ENCODE assay signal across 25 cellular contexts in the genomic region with DNA sequence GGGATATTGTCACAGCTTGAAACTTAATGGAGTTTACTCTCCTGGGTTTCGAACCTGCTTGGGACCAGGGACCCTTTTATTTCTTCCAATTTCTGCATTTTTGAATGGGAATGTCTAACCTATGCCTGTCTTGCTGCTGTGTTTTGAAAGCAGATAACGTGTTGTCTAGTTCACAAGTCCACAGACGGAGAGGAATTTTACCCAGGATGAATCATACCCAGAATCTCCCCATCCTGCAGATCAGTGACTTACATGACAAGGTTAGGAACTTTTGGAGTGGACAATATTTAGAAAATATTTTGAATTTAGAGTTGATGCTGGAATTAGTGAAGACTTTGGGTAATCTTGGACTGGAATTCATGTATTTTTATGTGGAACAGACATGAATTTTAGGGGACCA.
"Had no signal": no experiment of that assay in that cellular context is flagged by ENCODE, and none has a peak within 500 bp of the region (broad histone marks: within the 10 kb centered on the region; RNA-seq: fewer than 3 reads in every experiment).

No MANE protein-coding gene starts in this region.

- H3K4me1 Mint-ChIP-seq: immature natural killer cell; naive B cell; natural killer cell; nephron progenitor cell; stimulated activated naive B cell treated with anti-CD40 and anti-IgM and Interleukin-4, amounts not matched to agents 10 μg/mL and 1 μg/mL and 100 μg/mL, for 72 hours had no signal

- H3K4me3 ChIP-seq: left ventricle myocardium inferior, lung, ovary, right atrium auricular region, right lobe of liver, stomach, testis, thyroid gland, uterus had no signal

- H3K27me3 ChIP-seq: ovary, right atrium auricular region, right lobe of liver, stomach, testis, thyroid gland, uterus had no signal

- DNase-seq: hypothalamus; immature natural killer cell; kidney; left ventricle myocardium inferior; mesendoderm; naive B cell; natural killer cell; nephron progenitor cell; ovary; right lobe of liver; stimulated activated CD4-positive, alpha-beta T cell treated with anti-CD3 and anti-CD28 coated beads, Interleukin-12 subunit alpha, Interleukin-12 subunit beta, amount 100 ng/mL, for 4 hours; stimulated activated CD4-positive, alpha-beta T cell treated with anti-CD3 and anti-CD28 coated beads, Interleukin-15, amount 100 ng/mL, for 24 hours; stimulated activated CD4-positive, alpha-beta T cell treated with anti-CD3 and anti-CD28 coated beads, Interleukin-2, amount 100 ng/mL, for 24 hours; stimulated activated CD4-positive, alpha-beta T cell treated with anti-CD3 and anti-CD28 coated beads, Interleukin-4, amount 100 ng/mL, for 1 hour; stimulated activated naive B cell treated with anti-CD40 and anti-IgM and Interleukin-4, amounts not matched to agents 10 μg/mL and 1 μg/mL and 100 μg/mL, for 72 hours; stimulated activated naive CD8-positive, alpha-beta T cell treated with anti-CD3 and anti-CD28 coated beads, Interleukin-15, Interleukin-2, amounts not matched to agents 100 U/mL and 50 U/mL, for 24 hours; stomach; testis; thyroid gland; uterus had no signal

- H3K36me3 Mint-ChIP-seq: immature natural killer cell, natural killer cell, type B pancreatic cell had no signal

- H3K9me3 ChIP-seq: ovary, right atrium auricular region, right lobe of liver, stomach, testis, thyroid gland, uterus had no signal

- H3K27ac Mint-ChIP-seq: immature natural killer cell; mesothelial cell of epicardium; naive B cell; natural killer cell; nephron progenitor cell; progenitor cell of endocrine pancreas; stimulated activated naive B cell treated with anti-CD40 and anti-IgM and Interleukin-4, amounts not matched to agents 10 μg/mL and 1 μg/mL and 100 μg/mL, for 72 hours; type B pancreatic cell had no signal

- H3K9me3 Mint-ChIP-seq: natural killer cell, nephron progenitor cell had no signal

- ATAC-seq: natural killer cell; right lobe of liver; stimulated activated naive B cell treated with anti-CD40 and anti-IgM and Interleukin-4, amounts not matched to agents 10 μg/mL and 1 μg/mL and 100 μg/mL, for 72 hours; stimulated activated naive CD8-positive, alpha-beta T cell treated with anti-CD3 and anti-CD28 coated beads, Interleukin-15, Interleukin-2, amounts not matched to agents 100 U/mL and 50 U/mL, for 24 hours had no signal

- H3K27ac ChIP-seq: left ventricle myocardium inferior, ovary, right atrium auricular region, right lobe of liver, stomach, testis, thyroid gland, uterus had no signal

- H3K27me3 Mint-ChIP-seq: type B pancreatic cell had no signal

- H3K4me1 ChIP-seq: left ventricle myocardium inferior, right atrium auricular region, right lobe of liver, stomach, testis, thyroid gland, uterus had no signal

- H3K36me3 ChIP-seq: left ventricle myocardium inferior, ovary, right atrium auricular region, right lobe of liver, stomach, thyroid gland, uterus had no signal

- H3K4me3 Mint-ChIP-seq: immature natural killer cell; mesothelial cell of epicardium; naive B cell; natural killer cell; nephron progenitor cell; stimulated activated naive B cell treated with anti-CD40 and anti-IgM and Interleukin-4, amounts not matched to agents 10 μg/mL and 1 μg/mL and 100 μg/mL, for 72 hours; type B pancreatic cell had no signal
